In the genomic region with DNA sequence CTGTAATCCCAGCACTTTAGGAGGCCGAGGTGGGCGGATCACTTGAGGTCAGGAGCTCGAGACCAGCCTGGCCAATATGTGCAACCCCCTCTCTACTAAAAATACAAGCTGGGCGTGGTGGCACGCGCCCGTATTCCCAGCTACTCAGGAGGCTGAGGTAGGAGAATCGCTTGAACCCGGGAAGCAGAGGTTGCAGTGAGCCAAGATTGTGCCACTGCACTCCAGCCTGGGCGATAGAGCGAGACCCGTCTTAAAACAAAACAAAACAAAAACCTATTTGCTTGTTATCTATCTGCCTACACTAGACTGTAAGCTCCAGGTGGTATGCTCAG, we compare ENCODE assay signal across 8 cellular contexts. TPM values are rescaled to one million over a fixed set of nuclear protein-coding genes. Genes with fewer than 3 reads are reported as not detected.
DNase-seq lines count a peak whose midpoint lies in the region; ATAC-seq and TF ChIP-seq lines count a peak whose summit lies in the region.
"Not testable (repeated sequence)": the region's sequence is repeated elsewhere in the genome, so short reads cannot be mapped to it uniquely, and the experiment has no call there.

No MANE protein-coding gene starts in this region.

- not testable (repeated sequence) for H3K18ac ChIP-seq in trophoblast cell (ENCODE audit: low read length)

- H4K20me1 ChIP-seq in MM.1S (ENCODE audit: insufficient read depth, low read length): not testable (repeated sequence)

- not testable (repeated sequence) for H2BK120ac ChIP-seq in trophoblast cell (ENCODE audit: insufficient read depth, low read length, poor library complexity)

- H3K27me3 ChIP-seq in CD4-positive, CD25-positive, alpha-beta regulatory T cell (ENCODE audit: control insufficient read depth, insufficient read depth, low read length); MM.1S (replicated peaks; ENCODE audit: insufficient read depth, low read length); trophoblast cell (ENCODE audit: insufficient read depth, low read length); thoracic aorta (replicated peaks; ENCODE audit: insufficient read depth): not testable (repeated sequence)
- H3K27me3 ChIP-seq in breast epithelium: peaks cover 3 to 16% of the 10 kb centered on the region in 2 donors

- H2BK5ac ChIP-seq in trophoblast cell (ENCODE audit: low read depth, low read length, poor library complexity): not testable (repeated sequence)

- H3K4me2 ChIP-seq in MM.1S (ENCODE audit: low read depth, low read length) (peak overlapping the region; percentile 88), trophoblast cell (ENCODE audit: low read length) (peak overlapping the region; percentile 74)

- not testable (repeated sequence) for H3K14ac ChIP-seq in trophoblast cell (ENCODE audit: low read length)

- not testable (repeated sequence) for H3K79me2 ChIP-seq in MM.1S (ENCODE audit: low read length); trophoblast cell (ENCODE audit: control insufficient read depth, insufficient read depth, low read length, poor library complexity)

- intact Hi-C loops in breast epithelium (cut with DNase I; ENCODE audit: low total_unique reads): not testable (repeated sequence)

- H4K12ac ChIP-seq in trophoblast cell (ENCODE audit: low read depth, low read length): not testable (repeated sequence)

- H3K79me1 ChIP-seq in trophoblast cell (ENCODE audit: low read length): not testable (repeated sequence)

- H4K91ac ChIP-seq in trophoblast cell (ENCODE audit: low read depth, low read length): not testable (repeated sequence)

- WGBS in trophoblast cell (ENCODE audit: extremely low coverage, insufficient coverage, insufficient read length): no CpG with 5 or more reads among the region's 12 CpGs

- H3K4me1 ChIP-seq in CD4-positive, CD25-positive, alpha-beta regulatory T cell (ENCODE audit: control insufficient read depth, insufficient read depth, low read length, poor library complexity, severe bottlenecking); MM.1S (ENCODE audit: low read length); breast epithelium; trophoblast cell (ENCODE audit: control insufficient read depth in 1 of 2, insufficient read depth in 2 of 2, low read length in 2 of 2); thoracic aorta (ENCODE audit: control insufficient read depth in 1 of 2, low read depth in 2 of 2): not testable (repeated sequence)

- DNase-seq in CD4-positive, CD25-positive, alpha-beta regulatory T cell; MM.1S; activated T-cell treated with anti-CD3 and anti-CD28 coated beads, Interleukin-2, amount 50 U/mL, for 24 hours; fibroblast of pulmonary artery (ENCODE audit: low read depth); memory B cell (ENCODE audit: low spot score in 2 of 2); trophoblast cell; thoracic aorta (ENCODE audit: low spot score): not testable (repeated sequence)
- DNase-seq in breast epithelium (ENCODE audit: low spot score in 2 of 2): peak in 1 of 2 donors; percentile 5

- peak overlapping the region; percentile 64 to 85 (median 80) for H3K4me3 Mint-ChIP-seq in CD4-positive, CD25-positive, alpha-beta regulatory T cell
- peak overlapping the region; percentile 64 for H3K4me3 Mint-ChIP-seq in activated T-cell treated with anti-CD3 and anti-CD28 coated beads, Interleukin-2, amount 50 U/mL, for 24 hours
- peak overlapping the region; percentile 73 for H3K4me3 Mint-ChIP-seq in memory B cell

- not testable (repeated sequence) for H3K9me2 ChIP-seq in MM.1S (replicated peaks; ENCODE audit: insufficient read depth, low read length)

- not testable (repeated sequence) for ATAC-seq in CD4-positive, CD25-positive, alpha-beta regulatory T cell (ENCODE audit: low read depth in 2 of 2); memory B cell (ENCODE audit: low read depth); thoracic aorta (ENCODE audit: insufficient number of reproducible peaks, low FRiP score, low read depth)

- peaks cover 0 to 14% (median 7%) of the 10 kb centered on the region in 4 donors for H3K4me1 Mint-ChIP-seq in CD4-positive, CD25-positive, alpha-beta regulatory T cell
- H3K4me1 Mint-ChIP-seq in activated T-cell treated with anti-CD3 and anti-CD28 coated beads, Interleukin-2, amount 50 U/mL, for 24 hours (ENCODE audit: low read depth): peaks cover 12% of the 10 kb centered on the region
- peaks cover 26% of the 10 kb centered on the region for H3K4me1 Mint-ChIP-seq in memory B cell

- H3K9ac ChIP-seq in MM.1S (ENCODE audit: low read length): 0 out of 2 replicates have a peak overlapping the region, but pooled peaks have one; percentile 27
- not testable (repeated sequence) for H3K9ac ChIP-seq in trophoblast cell (ENCODE audit: low read length)

- H2AFZ ChIP-seq in MM.1S (ENCODE audit: low read length): peak overlapping the region; percentile 94
- H2AFZ ChIP-seq in trophoblast cell (ENCODE audit: insufficient read depth, low read length, poor library complexity): not testable (repeated sequence)

- not testable (repeated sequence) for H2BK12ac ChIP-seq in trophoblast cell (ENCODE audit: low read length)

- TF ChIP-seq CTCF in MM.1S (IDR thresholded peaks at IDR 0.05; ENCODE audit: low read length); breast epithelium (IDR thresholded peaks at IDR 0.05); fibroblast of pulmonary artery (IDR thresholded peaks at IDR 0.05; ENCODE audit: low read length, missing control alignments); thoracic aorta (IDR thresholded peaks at IDR 0.05): not testable (repeated sequence)

- H4K8ac ChIP-seq in trophoblast cell (ENCODE audit: low read depth, low read length): not testable (repeated sequence)

- not testable (repeated sequence) for H3K36me3 ChIP-seq in CD4-positive, CD25-positive, alpha-beta regulatory T cell (ENCODE audit: control insufficient read depth, insufficient read depth, low read length); MM.1S (replicated peaks; ENCODE audit: insufficient read depth, low read length); breast epithelium; trophoblast cell (ENCODE audit: control insufficient read depth in 1 of 2, insufficient read depth in 2 of 2, low read length in 2 of 2); thoracic aorta

- H3K4me3 ChIP-seq in CD4-positive, CD25-positive, alpha-beta regulatory T cell (ENCODE audit: low read depth, low read length): peak overlapping the region; percentile 62
- H3K4me3 ChIP-seq in MM.1S (ENCODE audit: low read length) (peak overlapping the region; percentile 68), breast epithelium (peak overlapping the region in 2 of 3 donors; percentile 39 to 50), fibroblast of pulmonary artery (replicated peaks; ENCODE audit: low read depth, low read length) (peak overlapping the region; percentile 35), thoracic aorta (peak overlapping the region; percentile 57)
- not testable (repeated sequence) for H3K4me3 ChIP-seq in trophoblast cell (ENCODE audit: low read depth, low read length)

- H3K9me3 Mint-ChIP-seq in CD4-positive, CD25-positive, alpha-beta regulatory T cell; activated T-cell treated with anti-CD3 and anti-CD28 coated beads, Interleukin-2, amount 50 U/mL, for 24 hours; memory B cell: not testable (repeated sequence)

- H3K4ac ChIP-seq in trophoblast cell (ENCODE audit: low read depth, low read length): not testable (repeated sequence)

- not testable (repeated sequence) for H3K23ac ChIP-seq in trophoblast cell (ENCODE audit: low read length)

- H3K27ac ChIP-seq in CD4-positive, CD25-positive, alpha-beta regulatory T cell (ENCODE audit: insufficient read depth, low read length, poor library complexity, severe bottlenecking); MM.1S (ENCODE audit: low read length); breast epithelium; trophoblast cell (ENCODE audit: low read depth, low read length); thoracic aorta: not testable (repeated sequence)

- H3K27me3 Mint-ChIP-seq in CD4-positive, CD25-positive, alpha-beta regulatory T cell: peaks cover 66% of the 10 kb centered on the region
- H3K27me3 Mint-ChIP-seq in activated T-cell treated with anti-CD3 and anti-CD28 coated beads, Interleukin-2, amount 50 U/mL, for 24 hours: peaks cover 34% of the 10 kb centered on the region
- peaks cover 30% of the 10 kb centered on the region for H3K27me3 Mint-ChIP-seq in memory B cell

- H2AK5ac ChIP-seq in trophoblast cell (ENCODE audit: low read length): not testable (repeated sequence)

- not testable (repeated sequence) for TF ChIP-seq POLR2A in breast epithelium (IDR thresholded peaks at IDR 0.05)

- not testable (repeated sequence) for H3K36me3 Mint-ChIP-seq in CD4-positive, CD25-positive, alpha-beta regulatory T cell; activated T-cell treated with anti-CD3 and anti-CD28 coated beads, Interleukin-2, amount 50 U/mL, for 24 hours (ENCODE audit: low read depth); memory B cell

- not testable (repeated sequence) for H3K27ac Mint-ChIP-seq in CD4-positive, CD25-positive, alpha-beta regulatory T cell; activated T-cell treated with anti-CD3 and anti-CD28 coated beads, Interleukin-2, amount 50 U/mL, for 24 hours; memory B cell

- not testable (repeated sequence) for H3K9me3 ChIP-seq in CD4-positive, CD25-positive, alpha-beta regulatory T cell (ENCODE audit: control insufficient read depth in 2 of 2, low read length in 2 of 2); MM.1S (replicated peaks; ENCODE audit: insufficient read depth, low read length); breast epithelium; trophoblast cell (ENCODE audit: insufficient read depth, low read depth, low read length); thoracic aorta

- not testable (repeated sequence) for H3F3A ChIP-seq in MM.1S (ENCODE audit: insufficient read depth, low read length)

RNA-seq across cellular contexts. Expression of a gene that starts 22.5 kb away (rescaled TPM):
- total RNA-seq in CD4-positive, CD25-positive, alpha-beta regulatory T cell: not detected
- not detected for polyA plus RNA-seq in CD4-positive, CD25-positive, alpha-beta regulatory T cell
- 1 to 10 TPM; 2.3 to 8.5 (median 5.9) TPM for total RNA-seq in breast epithelium
- polyA plus RNA-seq in trophoblast cell (2013): 0.15 and 0.32 TPM in 2 replicates
- under 1 TPM; 0.27 to 0.85 TPM for total RNA-seq in thoracic aorta
